In the genomic region with DNA sequence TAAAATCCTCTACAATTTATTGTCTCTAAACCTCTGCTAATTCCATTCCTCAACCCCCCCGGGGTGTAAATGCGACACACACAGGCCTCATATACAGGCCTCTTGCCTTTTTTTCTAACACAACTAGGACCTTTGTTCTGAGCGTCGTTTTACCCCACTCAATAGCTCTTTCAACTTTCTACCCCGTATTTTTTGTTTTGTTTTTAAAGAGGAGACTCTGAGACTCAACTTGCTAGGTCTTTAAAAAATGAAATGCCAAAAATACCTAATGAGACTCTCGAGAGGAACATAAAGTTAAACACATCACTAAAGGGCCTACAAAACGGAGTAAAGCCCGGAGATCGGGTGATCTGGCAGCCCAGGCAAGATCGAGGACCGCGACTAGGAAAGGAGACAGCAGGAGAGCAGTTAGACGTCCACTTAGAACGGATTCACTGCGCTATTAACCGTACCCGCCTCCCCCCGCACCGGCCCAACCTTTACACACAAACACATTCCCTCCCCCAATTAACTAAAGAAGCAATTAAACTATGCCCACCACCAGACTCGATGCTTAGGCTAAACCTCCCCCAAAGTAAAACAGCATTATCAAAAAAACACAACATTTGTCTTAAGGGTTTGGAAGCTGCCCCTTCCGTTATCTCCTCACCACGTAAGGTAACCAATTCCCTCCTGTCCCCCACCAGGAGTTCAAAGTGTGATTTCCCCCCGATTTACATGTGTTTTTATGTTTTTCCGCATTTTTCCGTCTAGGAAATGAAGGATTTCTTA, we compare ENCODE assay signal across 8 cellular contexts. TPM values are rescaled to one million over a fixed set of nuclear protein-coding genes. Genes with fewer than 3 reads are reported as not detected.
A peak's percentile ranks its signal among the peaks of the same experiment; 100 is the strongest.
DNase-seq lines count a peak whose midpoint lies in the region; ATAC-seq and TF ChIP-seq lines count a peak whose summit lies in the region.

No MANE protein-coding gene starts in this region.

- WGBS in gastroesophageal sphincter (ENCODE audit: low coverage in 1 of 2), 2 donors: 4% methylated on average over 17 to 25 of the region's 25 CpGs

- H3K4me3 ChIP-seq in MG63: peak overlapping the region; percentile 68
- H3K4me3 ChIP-seq in gastroesophageal sphincter: peak overlapping the region; percentile 70 to 96
- peak overlapping the region; percentile 93 for H3K4me3 ChIP-seq in retinal pigment epithelial cell (ENCODE audit: low read length)

- H3K4me1 ChIP-seq in gastroesophageal sphincter: peaks cover 0 to 63% (median 9%) of the 10 kb centered on the region in 3 donors

- no peak for TF ChIP-seq POLR2A in gastroesophageal sphincter (IDR thresholded peaks at IDR 0.05)

- no peaks in the 10 kb centered on the region for H3K27me3 ChIP-seq in MG63
- H3K27me3 ChIP-seq in gastroesophageal sphincter: no peaks in the 10 kb centered on the region

- DNase-seq in CD1c-positive myeloid dendritic cell (ENCODE audit: extremely low spot score): peak; percentile 4
- DNase-seq in MG63: no peak
- DNase-seq in activated effector memory CD4-positive, alpha-beta T cell treated with Interleukin-2 at 50 U/mL for 16 hours: peak; percentile 27
- no peak for DNase-seq in retinal pigment epithelial cell (ENCODE audit: low read depth)
- DNase-seq in NCI-H2171 (lab: John Stamatoyannopoulos, UW): no peak

- no peaks in the 10 kb centered on the region for H3K9me3 ChIP-seq in MG63
- no peaks in the 10 kb centered on the region for H3K9me3 ChIP-seq in gastroesophageal sphincter

- ATAC-seq in gastroesophageal sphincter (no peak), GM19035 (IDR thresholded peaks at IDR 0.05; ENCODE audit: unreplicated experiment) (no peak), GM19023 (IDR thresholded peaks at IDR 0.05; ENCODE audit: unreplicated experiment) (no peak)

- no peak for TF ChIP-seq EP300 in gastroesophageal sphincter (IDR thresholded peaks at IDR 0.05)

- H3K36me3 ChIP-seq in MG63 (peaks cover 36% of the 10 kb centered on the region), gastroesophageal sphincter (peaks cover 0 to 9% of the 10 kb centered on the region in 2 donors)

- TF ChIP-seq CTCF in gastroesophageal sphincter (IDR thresholded peaks at IDR 0.05) (no peak), retinal pigment epithelial cell (conservative IDR thresholded peaks at IDR 0.05; ENCODE audit: low read depth, low read length) (no peak)

- H3K27ac ChIP-seq in gastroesophageal sphincter: peak overlapping the region; percentile 94 to 100 (median 98)

RNA-seq across cellular contexts. Expression of gene TRIP12, which starts 1.6 kb away (rescaled TPM):
- 80.7 and 106 TPM in 2 replicates for total RNA-seq in MG63 (2014; rRNA removed; shearing (Covaris generic); ENCODE audit: low replicate concordance)
- total RNA-seq in gastroesophageal sphincter: 100 to 1,000 TPM; 138 to 203 (median 185) TPM

RNA-seq across cellular contexts. Expression of gene FBXO36, which starts 2.1 kb away (rescaled TPM):
- 0.56 and 0.74 TPM in 2 replicates for total RNA-seq in MG63 (2014; rRNA removed; shearing (Covaris generic); ENCODE audit: low replicate concordance)
- 1 to 10 TPM; 2.2 to 3.6 (median 3.4) TPM for total RNA-seq in gastroesophageal sphincter

Comparison
In these comparisons a context has a peak if more than half of its experiments do, and no peak if none do; other contexts are left out.
1. DNase-seq: peak in CD1c-positive myeloid dendritic cell (single experiment) and activated effector memory CD4-positive, alpha-beta T cell treated with Interleukin-2 at 50 U/mL for 16 hours (single experiment); none in MG63 (single experiment), retinal pigment epithelial cell (single experiment) and NCI-H2171 (single experiment).
2. Peak in every context shown above with its lines, with median percentiles within 50 percentile points of each other: H3K4me3 ChIP-seq.